In genomic region chr4:37781134-37781455, GRCh38 we compare ENCODE assay signal across 20 cellular contexts. TPM values are rescaled to one million over a fixed set of nuclear protein-coding genes. Genes with fewer than 3 reads are reported as not detected.
DNase-seq lines count a peak whose midpoint lies in the region; ATAC-seq and TF ChIP-seq lines count a peak whose summit lies in the region.
"Had no signal": no experiment of that assay in that cellular context is flagged by ENCODE, and none has a peak within 500 bp of the region (broad histone marks: within the 10 kb centered on the region; RNA-seq: fewer than 3 reads in every experiment).

No MANE protein-coding gene starts in this region.

- no peak for DNase-seq in activated naive CD8-positive, alpha-beta T cell treated with anti-CD3 and anti-CD28 coated beads, Interleukin-2, amount 50 U/mL, for 24 hours
- DNase-seq in OCI-LY7 (ENCODE audit: low spot score) (no peak), endothelial cell (ENCODE audit: low spot score) (no peak), type B pancreatic cell (ENCODE audit: extremely low spot score, unreplicated experiment) (no peak), GM10266 (ENCODE audit: extremely low spot score) (no peak), sciatic nerve (ENCODE audit: low spot score) (no peak)
- no peak for DNase-seq in activated T-helper 1 cell treated with anti-CD3 and anti-CD28 coated beads, Interleukin-12 subunit alpha, Interleukin-12 subunit beta, Interleukin-2, Interleukin-4 antibody, amounts not matched to agents 30 ng/mL and 10 ng/mL and 1 ng/mL, durations not matched to agents 14 hours and 24 hours and 36 hours (ENCODE audit: low spot score)
- DNase-seq: cortex of kidney; GOT3; left ventricle myocardium inferior; MG63; NCI-H2081 treated with DMSO at 0.1 percent for 48 hours; NCI-H345; NCI-H82; stimulated activated naive CD8-positive, alpha-beta T cell treated with anti-CD3 and anti-CD28 coated beads, Interleukin-15, amount 100 ng/mL, for 72 hours had no signal

- H3K79me2 ChIP-seq in OCI-LY7 (ENCODE audit: insufficient read depth, low read depth, low read length), result no peaks in the 10 kb centered on the region

- intact Hi-C loops in OCI-LY7 (cut with micrococcal nuclease; ENCODE audit: unreplicated experiment), result no loop called here
- intact Hi-C loops in activated T-helper 1 cell treated with anti-CD3 and anti-CD28 coated beads, Interleukin-12 subunit alpha, Interleukin-12 subunit beta, Interleukin-2, Interleukin-4 antibody, amounts not matched to agents 30 ng/mL and 10 ng/mL and 1 ng/mL, durations not matched to agents 14 hours and 24 hours and 36 hours (cut with micrococcal nuclease), result no loop called here
- intact Hi-C loops in sciatic nerve (cut with DNase I), result no loop called here

- no peak overlapping the region for H3K4me2 ChIP-seq in OCI-LY7 (ENCODE audit: low read length)

- H3K9me3 Mint-ChIP-seq in activated naive CD8-positive, alpha-beta T cell (ENCODE audit: low read depth), result peaks cover 11% of the 10 kb centered on the region
- peaks cover 21% of the 10 kb centered on the region for H3K9me3 Mint-ChIP-seq in activated naive CD8-positive, alpha-beta T cell treated with anti-CD3 and anti-CD28 coated beads, Interleukin-2, amount 50 U/mL, for 24 hours
- H3K9me3 Mint-ChIP-seq in endothelial cell (ENCODE audit: unreplicated experiment), result no peaks in the 10 kb centered on the region
- peaks cover 4% of the 10 kb centered on the region for H3K9me3 Mint-ChIP-seq in type B pancreatic cell
- H3K9me3 Mint-ChIP-seq in activated T-helper 1 cell treated with anti-CD3 and anti-CD28 coated beads, Interleukin-12 subunit alpha, Interleukin-12 subunit beta, Interleukin-2, Interleukin-4 antibody, amounts not matched to agents 30 ng/mL and 10 ng/mL and 1 ng/mL, durations not matched to agents 14 hours and 24 hours and 36 hours, result peaks cover 15% of the 10 kb centered on the region

- H3K36me3 Mint-ChIP-seq in activated naive CD8-positive, alpha-beta T cell, result peaks cover 8% of the 10 kb centered on the region
- peaks cover 10% of the 10 kb centered on the region for H3K36me3 Mint-ChIP-seq in activated naive CD8-positive, alpha-beta T cell treated with anti-CD3 and anti-CD28 coated beads, Interleukin-2, amount 50 U/mL, for 24 hours (ENCODE audit: low read depth)
- H3K36me3 Mint-ChIP-seq in endothelial cell (ENCODE audit: low read depth, unreplicated experiment), result peaks cover 7% of the 10 kb centered on the region
- H3K36me3 Mint-ChIP-seq in type B pancreatic cell, result no peaks in the 10 kb centered on the region
- H3K36me3 Mint-ChIP-seq in activated T-helper 1 cell treated with anti-CD3 and anti-CD28 coated beads, Interleukin-12 subunit alpha, Interleukin-12 subunit beta, Interleukin-2, Interleukin-4 antibody, amounts not matched to agents 30 ng/mL and 10 ng/mL and 1 ng/mL, durations not matched to agents 14 hours and 24 hours and 36 hours (ENCODE audit: low read depth), result peaks cover 4% of the 10 kb centered on the region

- peak overlapping the region; percentile 86 for H2AFZ ChIP-seq in OCI-LY7 (ENCODE audit: low read length)

- no TSS peak for BruUV-seq in OCI-LY7 (replicated peaks; lab: Mats Ljungman, UMichigan)

- no peak overlapping the region for H3K27ac ChIP-seq in OCI-LY7 (ENCODE audit: low read depth, low read length, poor library complexity, severe bottlenecking)
- H3K27ac ChIP-seq: cardiac muscle cell, left ventricle myocardium inferior, prostate gland, tibial artery had no signal

- H3K4me3 Mint-ChIP-seq in activated naive CD8-positive, alpha-beta T cell, result peak overlapping the region; percentile 21
- H3K4me3 Mint-ChIP-seq in activated naive CD8-positive, alpha-beta T cell treated with anti-CD3 and anti-CD28 coated beads, Interleukin-2, amount 50 U/mL, for 24 hours, result no peak overlapping the region
- H3K4me3 Mint-ChIP-seq in endothelial cell (ENCODE audit: unreplicated experiment) (no peak overlapping the region), type B pancreatic cell (peak overlapping the region; percentile 71)
- H3K4me3 Mint-ChIP-seq in activated T-helper 1 cell treated with anti-CD3 and anti-CD28 coated beads, Interleukin-12 subunit alpha, Interleukin-12 subunit beta, Interleukin-2, Interleukin-4 antibody, amounts not matched to agents 30 ng/mL and 10 ng/mL and 1 ng/mL, durations not matched to agents 14 hours and 24 hours and 36 hours, result no peak overlapping the region
- H3K4me3 Mint-ChIP-seq: nephron had no signal

- POLR2A ChIA-PET in OCI-LY7 (lab: Charles Lee), result interaction anchor here (0.6 kb wide), 1 partner anchor 81 kb away, joined by 6 read pairs; no protein-coding TSS in a partner anchor

- H3K27me3 Mint-ChIP-seq in activated naive CD8-positive, alpha-beta T cell, result no peaks in the 10 kb centered on the region
- H3K27me3 Mint-ChIP-seq in activated naive CD8-positive, alpha-beta T cell treated with anti-CD3 and anti-CD28 coated beads, Interleukin-2, amount 50 U/mL, for 24 hours, result no peaks in the 10 kb centered on the region
- H3K27me3 Mint-ChIP-seq in endothelial cell (ENCODE audit: unreplicated experiment) (no peaks in the 10 kb centered on the region), type B pancreatic cell (no peaks in the 10 kb centered on the region)
- H3K27me3 Mint-ChIP-seq in activated T-helper 1 cell treated with anti-CD3 and anti-CD28 coated beads, Interleukin-12 subunit alpha, Interleukin-12 subunit beta, Interleukin-2, Interleukin-4 antibody, amounts not matched to agents 30 ng/mL and 10 ng/mL and 1 ng/mL, durations not matched to agents 14 hours and 24 hours and 36 hours (ENCODE audit: insufficient read depth), result peaks cover 3% of the 10 kb centered on the region
- H3K27me3 Mint-ChIP-seq: stimulated activated naive CD8-positive, alpha-beta T cell treated with anti-CD3 and anti-CD28 coated beads, Interleukin-15, amount 100 ng/mL, for 72 hours had no signal

- peaks cover 34% of the 10 kb centered on the region for H3K4me1 Mint-ChIP-seq in activated naive CD8-positive, alpha-beta T cell (ENCODE audit: low read depth)
- H3K4me1 Mint-ChIP-seq in activated naive CD8-positive, alpha-beta T cell treated with anti-CD3 and anti-CD28 coated beads, Interleukin-2, amount 50 U/mL, for 24 hours, result peaks cover 14% of the 10 kb centered on the region
- H3K4me1 Mint-ChIP-seq in endothelial cell (ENCODE audit: unreplicated experiment) (peaks cover 15% of the 10 kb centered on the region), type B pancreatic cell (ENCODE audit: unreplicated experiment) (peaks cover 15% of the 10 kb centered on the region)
- peaks cover 15% of the 10 kb centered on the region for H3K4me1 Mint-ChIP-seq in activated T-helper 1 cell treated with anti-CD3 and anti-CD28 coated beads, Interleukin-12 subunit alpha, Interleukin-12 subunit beta, Interleukin-2, Interleukin-4 antibody, amounts not matched to agents 30 ng/mL and 10 ng/mL and 1 ng/mL, durations not matched to agents 14 hours and 24 hours and 36 hours (ENCODE audit: low read depth)

- H3K4me3 ChIP-seq in OCI-LY7 (ENCODE audit: low read depth, low read length, poor library complexity, severe bottlenecking), result no peak overlapping the region
- H3K4me3 ChIP-seq: cardiac muscle cell, left ventricle myocardium inferior, MG63, prostate gland, tibial artery had no signal

- ATAC-seq in activated naive CD8-positive, alpha-beta T cell treated with anti-CD3 and anti-CD28 coated beads, Interleukin-2, amount 50 U/mL, for 24 hours, result no peak
- no peak for ATAC-seq in sciatic nerve

- H3K27ac Mint-ChIP-seq in activated naive CD8-positive, alpha-beta T cell, result peak overlapping the region; percentile 86
- H3K27ac Mint-ChIP-seq in activated naive CD8-positive, alpha-beta T cell treated with anti-CD3 and anti-CD28 coated beads, Interleukin-2, amount 50 U/mL, for 24 hours, result no peak overlapping the region
- H3K27ac Mint-ChIP-seq in endothelial cell (ENCODE audit: unreplicated experiment), result peak overlapping the region; percentile 74
- H3K27ac Mint-ChIP-seq in type B pancreatic cell, result peak overlapping the region; percentile 96
- no peak overlapping the region for H3K27ac Mint-ChIP-seq in activated T-helper 1 cell treated with anti-CD3 and anti-CD28 coated beads, Interleukin-12 subunit alpha, Interleukin-12 subunit beta, Interleukin-2, Interleukin-4 antibody, amounts not matched to agents 30 ng/mL and 10 ng/mL and 1 ng/mL, durations not matched to agents 14 hours and 24 hours and 36 hours

- H3K9me2 ChIP-seq in OCI-LY7 (ENCODE audit: insufficient read depth, low read length), result no peaks in the 10 kb centered on the region

- H4K20me1 ChIP-seq in OCI-LY7 (ENCODE audit: insufficient read depth, low read length), result no peaks in the 10 kb centered on the region

- no peaks in the 10 kb centered on the region for H3K36me3 ChIP-seq in OCI-LY7 (ENCODE audit: insufficient read depth, low read length)
- H3K36me3 ChIP-seq: cardiac muscle cell, left ventricle myocardium inferior, MG63, prostate gland, tibial artery had no signal

- H3K9me3 ChIP-seq in OCI-LY7 (ENCODE audit: low read length), result 0 out of 2 replicates have a peak, but pooled peaks cover 5% of the 10 kb centered on the region
- H3K9me3 ChIP-seq: left ventricle myocardium inferior, MG63, prostate gland, tibial artery had no signal

- CTCF ChIA-PET in OCI-LY7 (lab: Charles Lee; ENCODE audit: unreplicated experiment), result interaction anchor here (0.6 kb wide), 1 partner anchor 10 kb away, joined by 3 read pairs; no protein-coding TSS in a partner anchor

- TF ChIP-seq CTCF in OCI-LY7 (conservative IDR thresholded peaks at IDR 0.05; ENCODE audit: low read length) (0 out of 2 replicates have a peak, but pooled peaks have one; percentile 2), endothelial cell (IDR thresholded peaks at IDR 0.05; ENCODE audit: unreplicated experiment) (no peak), type B pancreatic cell (conservative IDR thresholded peaks at IDR 0.05) (no peak), GM10266 (IDR thresholded peaks at IDR 0.05; ENCODE audit: control insufficient read depth, insufficient read depth, low read depth, missing control alignments) (no peak)

- peaks cover 10% of the 10 kb centered on the region for H3K4me1 ChIP-seq in OCI-LY7 (ENCODE audit: insufficient read depth, low read length, poor library complexity, severe bottlenecking)
- H3K4me1 ChIP-seq: left ventricle myocardium inferior, prostate gland, tibial artery had no signal

RNA-seq across cellular contexts. Expression of gene PGM2, which starts 45.4 kb away (rescaled TPM):
- total RNA-seq in OCI-LY7 (2014; rRNA removed; shearing (Covaris generic)), result 52.7 and 67.4 TPM in 2 replicates
- total RNA-seq in OCI-LY7 (2022) (106 and 108 TPM in 2 replicates), endothelial cell (ENCODE audit: unreplicated experiment) (16.6 TPM), type B pancreatic cell (ENCODE audit: low replicate concordance) (37.6 and 51.4 TPM in 2 replicates), sciatic nerve (21.5 TPM)
- total RNA-seq in activated T-helper 1 cell treated with anti-CD3 and anti-CD28 coated beads, Interleukin-12 subunit alpha, Interleukin-12 subunit beta, Interleukin-2, Interleukin-4 antibody, amounts not matched to agents 30 ng/mL and 10 ng/mL and 1 ng/mL, durations not matched to agents 14 hours and 24 hours and 36 hours, result 43.0 and 50.0 TPM in 2 replicates

Comparison
In these comparisons a context has a peak if more than half of its experiments do, and no peak if none do; other contexts are left out.
1. H3K27ac Mint-ChIP-seq: peak in activated naive CD8-positive, alpha-beta T cell (single experiment), endothelial cell (single experiment) and type B pancreatic cell (single experiment); none in activated naive CD8-positive, alpha-beta T cell treated with anti-CD3 and anti-CD28 coated beads, Interleukin-2, amount 50 U/mL, for 24 hours (single experiment) and activated T-helper 1 cell treated with anti-CD3 and anti-CD28 coated beads, Interleukin-12 subunit alpha, Interleukin-12 subunit beta, Interleukin-2, Interleukin-4 antibody, amounts not matched to agents 30 ng/mL and 10 ng/mL and 1 ng/mL, durations not matched to agents 14 hours and 24 hours and 36 hours (single experiment).
2. H3K4me3 Mint-ChIP-seq: peak in activated naive CD8-positive, alpha-beta T cell (single experiment) and type B pancreatic cell (single experiment); none in activated naive CD8-positive, alpha-beta T cell treated with anti-CD3 and anti-CD28 coated beads, Interleukin-2, amount 50 U/mL, for 24 hours (single experiment), endothelial cell (single experiment) and activated T-helper 1 cell treated with anti-CD3 and anti-CD28 coated beads, Interleukin-12 subunit alpha, Interleukin-12 subunit beta, Interleukin-2, Interleukin-4 antibody, amounts not matched to agents 30 ng/mL and 10 ng/mL and 1 ng/mL, durations not matched to agents 14 hours and 24 hours and 36 hours (single experiment).